8 cellular contexts compared by ENCODE assay signal in genomic region chr12:53231859-53232640, GRCh38. TPM values are rescaled to one million over a fixed set of nuclear protein-coding genes. Genes with fewer than 3 reads are reported as not detected.
DNase-seq lines count a peak whose midpoint lies in the region; ATAC-seq and TF ChIP-seq lines count a peak whose summit lies in the region.

Gene RARG, minus strand, starts transcription at chr12:53232209. Its CDS starts 4,664 bp downstream, at chr12:53227545.

- in situ Hi-C loops in GM13976 (cut with MboI; ENCODE audit: low sequenced_read_pairs, unreplicated experiment): no loop called here

- TF ChIP-seq CTCF in GM13976 (IDR thresholded peaks at IDR 0.05; ENCODE audit: borderline replicate concordance, control extremely low read depth, extremely low read depth, insufficient read depth, missing control alignments): no peak

- ATAC-seq in GM18502 (IDR thresholded peaks at IDR 0.05; ENCODE audit: poor library complexity, unreplicated experiment): no peak

- WGBS in esophagus, 2 donors: 1% methylated on average over 33 to 48 of the region's 51 CpGs

- no peaks in the 10 kb centered on the region for H3K9me3 ChIP-seq in esophagus (ENCODE audit: control insufficient read depth in 2 of 2, insufficient read depth in 1 of 2, low read depth in 1 of 2, low read length in 1 of 2)
- H3K9me3 ChIP-seq in muscle layer of duodenum (ENCODE audit: control insufficient read depth in 1 of 2, low read length in 2 of 2): no peaks in the 10 kb centered on the region

- peak within 1 kb of the TSS; percentile 97 to 99 for H3K27ac ChIP-seq in esophagus (ENCODE audit: low read depth in 2 of 2, low read length in 1 of 2)
- peak within 1 kb of the TSS; percentile 63 for H3K27ac ChIP-seq in muscle layer of duodenum (ENCODE audit: low read length)
- peak within 1 kb of the TSS; percentile 41 for H3K27ac ChIP-seq in substantia nigra (ENCODE audit: low read depth, low read length, poor library complexity, severe bottlenecking)

- peak; percentile 72 for DNase-seq in GM13976 (ENCODE audit: low spot score)
- DNase-seq in NCI-H446 treated with DMSO at 0.1 percent for 48 hours (lab: John Stamatoyannopoulos, UW): peak; percentile 24
- peak; percentile 80 to 82 for DNase-seq in activated T-cell treated with anti-CD3 and anti-CD28 coated beads, Interleukin-2, amount 50 U/mL, for 48 hours
- DNase-seq in substantia nigra (lab: John Stamatoyannopoulos, UW): peak in 25 of 49 donors; percentile 24 to 89 (median 50)
- no peak for DNase-seq in superior temporal gyrus (ENCODE audit: extremely low spot score)

- H3K4me1 ChIP-seq in esophagus (ENCODE audit: control insufficient read depth in 2 of 2, insufficient read depth in 2 of 2, low read length in 1 of 2): peaks cover 7 to 37% of the 10 kb centered on the region in 2 donors
- peaks cover 12 to 45% of the 10 kb centered on the region in 2 donors for H3K4me1 ChIP-seq in muscle layer of duodenum (ENCODE audit: control insufficient read depth in 1 of 2, insufficient read depth in 2 of 2, low read length in 2 of 2)

- H3K4me3 ChIP-seq in esophagus (ENCODE audit: low read depth in 1 of 2, low read length in 2 of 2): peak within 1 kb of the TSS; percentile 75 to 90
- peak within 1 kb of the TSS; percentile 68 to 76 for H3K4me3 ChIP-seq in muscle layer of duodenum (ENCODE audit: low read depth in 1 of 2, low read length in 2 of 2)

- H3K36me3 ChIP-seq in esophagus (ENCODE audit: control insufficient read depth in 2 of 2, insufficient read depth in 2 of 2, low read length in 1 of 2) (peaks cover 0 to 14% of the 10 kb centered on the region in 2 donors), muscle layer of duodenum (ENCODE audit: control insufficient read depth in 1 of 2, insufficient read depth in 2 of 2, low read length in 2 of 2) (peaks cover 0 to 10% of the 10 kb centered on the region in 2 donors)

- H3K27me3 ChIP-seq in esophagus (ENCODE audit: control insufficient read depth in 1 of 2, insufficient read depth in 2 of 2, low read length in 2 of 2) (no peaks in the 10 kb centered on the region), muscle layer of duodenum (ENCODE audit: low read depth, low read length) (no peaks in the 10 kb centered on the region)

RNA-seq across cellular contexts. Expression of gene RARG, which starts in this region (rescaled TPM):
- 100 to 1,000 TPM in 1 of 2 donors, 10 to 100 TPM in 1; 84.8 to 104 TPM for polyA plus RNA-seq in esophagus

Comparison
In these comparisons a context has a peak if more than half of its experiments do, and no peak if none do; other contexts are left out.
1. H3K27ac ChIP-seq: peak in every context shown above with its lines; median percentile 98 in esophagus; 63 in muscle layer of duodenum; 41 in substantia nigra.